Comparison of ENCODE assay signal across 11 cellular contexts in genomic region chr3:71244153-71245051, GRCh38.
A peak's percentile ranks its signal among the peaks of the same experiment; 100 is the strongest.
DNase-seq lines count a peak whose midpoint lies in the region; ATAC-seq and TF ChIP-seq lines count a peak whose summit lies in the region.
"Had no signal": no experiment of that assay in that cellular context is flagged by ENCODE, and none has a peak within 500 bp of the region (broad histone marks: within the 10 kb centered on the region; RNA-seq: fewer than 3 reads in every experiment).

No MANE protein-coding gene starts in this region.

- peak overlapping the region; percentile 88 for H3K27ac Mint-ChIP-seq in osteocyte (ENCODE audit: unreplicated experiment)
- H3K27ac Mint-ChIP-seq: activated CD4-positive, alpha-beta memory T cell treated with anti-CD3 and anti-CD28 coated beads, Interleukin-2, amount 10 ng/mL, durations not matched to agents 7 days and 5 days had no signal

- intact Hi-C loops in Right ventricle myocardium superior (cut with DNase I), result loop anchor here (10.0 kb wide), 2 partner anchors 180 to 340 kb away; partner anchors contain the start of gene FOXP1

- H3K4me3 Mint-ChIP-seq in osteocyte (ENCODE audit: unreplicated experiment), result peak overlapping the region; percentile 68
- H3K4me3 Mint-ChIP-seq: activated CD4-positive, alpha-beta memory T cell treated with anti-CD3 and anti-CD28 coated beads, Interleukin-2, amount 10 ng/mL, durations not matched to agents 7 days and 5 days had no signal

- TF ChIP-seq CTCF in osteocyte (IDR thresholded peaks at IDR 0.05), result no peak

- peaks cover 85% of the 10 kb centered on the region for H3K4me1 Mint-ChIP-seq in osteocyte (ENCODE audit: unreplicated experiment)
- H3K4me1 Mint-ChIP-seq: activated CD4-positive, alpha-beta memory T cell treated with anti-CD3 and anti-CD28 coated beads, Interleukin-2, amount 10 ng/mL, durations not matched to agents 7 days and 5 days had no signal

- DNase-seq in ELR (ENCODE audit: low read depth) (peak; percentile 3), Right ventricle myocardium superior (no peak), osteocyte (ENCODE audit: extremely low spot score, unreplicated experiment) (no peak), HK-2 (ENCODE audit: unreplicated experiment) (no peak), NCI-H524 (lab: John Stamatoyannopoulos, UW) (no peak)
- DNase-seq in activated CD4-positive, CD25-positive, alpha-beta regulatory T cell (lab: John Stamatoyannopoulos, UW), result no peak
- no peak for DNase-seq in activated CD4-positive, alpha-beta T cell treated with anti-CD3 and anti-CD28 coated beads for 1 hour
- DNase-seq: activated CD4-positive, alpha-beta memory T cell treated with anti-CD3 and anti-CD28 coated beads, Interleukin-2, amount 10 ng/mL, durations not matched to agents 7 days and 5 days; DMS 273 treated with DMSO at 0.1 percent for 48 hours; MG63 had no signal

- ATAC-seq in SK-N-SH treated with all-trans-retinoic acid at 6 μM for 48 hours (peak; percentile 47), Right ventricle myocardium superior (ENCODE audit: poor library complexity) (peak; percentile 84)

- H3K27me3 Mint-ChIP-seq in osteocyte (ENCODE audit: unreplicated experiment), result no peaks in the 10 kb centered on the region
- H3K27me3 Mint-ChIP-seq: activated CD4-positive, alpha-beta memory T cell treated with anti-CD3 and anti-CD28 coated beads, Interleukin-2, amount 10 ng/mL, durations not matched to agents 7 days and 5 days had no signal

- H3K36me3 Mint-ChIP-seq in osteocyte (ENCODE audit: unreplicated experiment), result peaks cover 3% of the 10 kb centered on the region

- H3K9me3 Mint-ChIP-seq in osteocyte (ENCODE audit: unreplicated experiment), result no peaks in the 10 kb centered on the region
- H3K9me3 Mint-ChIP-seq: activated CD4-positive, alpha-beta memory T cell treated with anti-CD3 and anti-CD28 coated beads, Interleukin-2, amount 10 ng/mL, durations not matched to agents 7 days and 5 days had no signal

TF ChIP-seq in SK-N-SH treated with all-trans-retinoic acid at 6 μM for 48 hours, 23 proteins besides CTCF, POLR2A, EP300 and RAD21:
- TF ChIP-seq ISL1 (CRISPR knock-in tag; IDR thresholded peaks at IDR 0.05), result peak; percentile 53
- no peak for TF ChIP-seq ZNF70 (CRISPR knock-in tag; IDR thresholded peaks at IDR 0.05)
TF ChIP-seq in SK-N-SH treated with all-trans-retinoic acid at 6 μM for 48 hours: peak in this region for 1.
